1 cellular context compared by ENCODE assay signal in genomic region chr22:20811971-20812660, GRCh38.
TF ChIP-seq lines count a peak whose summit lies in the region.

No MANE protein-coding gene starts in this region.

TF ChIP-seq in HepG2, 621 proteins besides CTCF, POLR2A, EP300 and RAD21:
- TF ChIP-seq ZNF550 (CRISPR knock-in tag; IDR thresholded peaks at IDR 0.05; ENCODE audit: borderline replicate concordance) (no peak), ZNF761 (CRISPR knock-in tag; conservative IDR thresholded peaks at IDR 0.05) (no peak), ZSCAN21 (CRISPR knock-in tag; IDR thresholded peaks at IDR 0.05; ENCODE audit: borderline replicate concordance) (no peak), ATF7 (IDR thresholded peaks at IDR 0.05) (peak; percentile 89), ATF7 (CRISPR knock-in tag; IDR thresholded peaks at IDR 0.05) (no peak), CREB1 (IDR thresholded peaks at IDR 0.05) (peak; percentile 62), CREB1 (CRISPR knock-in tag; IDR thresholded peaks at IDR 0.05) (no peak), TEAD3 (CRISPR knock-in tag; optimal IDR thresholded peaks at IDR 0.05; ENCODE audit: borderline replicate concordance) (no peak), HDAC1 (CRISPR knock-in tag; IDR thresholded peaks at IDR 0.05) (no peak), MLX (CRISPR knock-in tag; IDR thresholded peaks at IDR 0.05) (no peak), ZNF446 (CRISPR knock-in tag; IDR thresholded peaks at IDR 0.05) (no peak), DNMT1 (CRISPR knock-in tag; IDR thresholded peaks at IDR 0.05) (no peak), NCOR1 (IDR thresholded peaks at IDR 0.05; ENCODE audit: borderline replicate concordance, low read length) (no peak), ZNF350 (CRISPR knock-in tag; IDR thresholded peaks at IDR 0.05; ENCODE audit: borderline replicate concordance, low read depth) (no peak), ZSCAN9 (CRISPR knock-in tag; IDR thresholded peaks at IDR 0.05; ENCODE audit: borderline replicate concordance) (no peak), ZNF687 (CRISPR knock-in tag; IDR thresholded peaks at IDR 0.05) (no peak), ZNF784 (CRISPR knock-in tag; IDR thresholded peaks at IDR 0.05; ENCODE audit: borderline replicate concordance) (no peak), NFIC (IDR thresholded peaks at IDR 0.05; ENCODE audit: low read length) (no peak)
